ENCODE assay signal across 10 cellular contexts in genomic region chr6:52757646-52758338, GRCh38. TPM values are rescaled to one million over a fixed set of nuclear protein-coding genes. Genes with fewer than 3 reads are reported as not detected.
DNase-seq lines count a peak whose midpoint lies in the region; FAIRE-seq and TF ChIP-seq lines count a peak whose summit lies in the region.
"Not testable (repeated sequence)": the region's sequence is repeated elsewhere in the genome, so short reads cannot be mapped to it uniquely, and the experiment has no call there.
"Had no signal": no experiment of that assay in that cellular context is flagged by ENCODE, and none has a peak within 500 bp of the region (broad histone marks: within the 10 kb centered on the region; RNA-seq: fewer than 3 reads in every experiment).

No MANE protein-coding gene starts in this region.

- H3K36me3 ChIP-seq in astrocyte (ENCODE audit: insufficient read depth, low read length); osteoblast (ENCODE audit: insufficient read depth, low read length): not testable (repeated sequence)

- not testable (repeated sequence) for H3K4me2 ChIP-seq in astrocyte (ENCODE audit: low read length); osteoblast (ENCODE audit: insufficient read depth, low read length)

- H3K79me2 ChIP-seq in astrocyte (ENCODE audit: insufficient read depth, low read length); osteoblast (ENCODE audit: insufficient read depth, low read length): not testable (repeated sequence)

- peaks cover 16% of the 10 kb centered on the region for H3K27me3 Mint-ChIP-seq in astrocyte (ENCODE audit: low read depth, unreplicated experiment)

- not testable (repeated sequence) for H2AFZ ChIP-seq in astrocyte (ENCODE audit: low read depth, low read length); osteoblast (ENCODE audit: low read length)

- H3K27ac Mint-ChIP-seq in astrocyte (ENCODE audit: unreplicated experiment) = not testable (repeated sequence)

- not testable (repeated sequence) for H3K27me3 ChIP-seq in astrocyte (ENCODE audit: insufficient read depth, low read length)
- H3K27me3 ChIP-seq in osteoblast (ENCODE audit: insufficient read depth, low read length) = peaks cover 20% of the 10 kb centered on the region

- H3K4me3 ChIP-seq in astrocyte (ENCODE audit: insufficient read depth, low read depth, low read length); choroid plexus epithelial cell (ENCODE audit: low read depth, low read length); fibroblast of pulmonary artery (replicated peaks; ENCODE audit: low read depth, low read length); osteoblast (ENCODE audit: insufficient read depth, low read length): not testable (repeated sequence)

- not testable (repeated sequence) for H3K9me3 Mint-ChIP-seq in astrocyte (ENCODE audit: unreplicated experiment)

- DNase-seq in AG09319 (ENCODE audit: extremely low read depth, low read depth) (peak; percentile 8), GM04504 (ENCODE audit: low read depth) (peak; percentile 64), NCI-H226 (peak; percentile 90), astrocyte (ENCODE audit: low read depth) (peak; percentile 94), choroid plexus epithelial cell (ENCODE audit: low read depth) (peak; percentile 62), fibroblast of pulmonary artery (ENCODE audit: low read depth) (peak; percentile 89)
- DNase-seq in osteoblast (ENCODE audit: insufficient read length, low spot score, missing footprints) = not testable (repeated sequence)

- not testable (repeated sequence) for H3K4me1 Mint-ChIP-seq in astrocyte (ENCODE audit: low read depth, unreplicated experiment)

- not testable (repeated sequence) for H3K4me1 ChIP-seq in astrocyte (ENCODE audit: insufficient read depth, low read length)
- H3K4me1 ChIP-seq in osteoblast (ENCODE audit: insufficient read depth, low read length) = peaks cover 16% of the 10 kb centered on the region

- peak; percentile 65 for FAIRE-seq in astrocyte (lab: Jason Lieb, UNC)

- H3K9me3 ChIP-seq in astrocyte (ENCODE audit: insufficient read depth, low read depth, low read length); osteoblast (ENCODE audit: low read depth, low read length): not testable (repeated sequence)

- not testable (repeated sequence) for H3K9ac ChIP-seq in astrocyte (ENCODE audit: low read length)

- H4K20me1 ChIP-seq in astrocyte (ENCODE audit: insufficient read depth, low read length); osteoblast (ENCODE audit: insufficient read depth, low read length): not testable (repeated sequence)

- not testable (repeated sequence) for TF ChIP-seq CTCF in AG09319 (IDR thresholded peaks at IDR 0.05; ENCODE audit: low read depth, low read length); astrocyte (IDR thresholded peaks at IDR 0.05; ENCODE audit: insufficient read depth, low read depth, low read length); choroid plexus epithelial cell (conservative IDR thresholded peaks at IDR 0.05; ENCODE audit: low read depth, low read length); fibroblast of pulmonary artery (IDR thresholded peaks at IDR 0.05; ENCODE audit: low read length, missing control alignments); osteoblast (IDR thresholded peaks at IDR 0.05; ENCODE audit: extremely low read depth, low read depth, low read length)

- H3K4me3 Mint-ChIP-seq in astrocyte (ENCODE audit: unreplicated experiment) = not testable (repeated sequence)

- not testable (repeated sequence) for H3K27ac ChIP-seq in astrocyte (ENCODE audit: low read depth, low read length)
- peak overlapping the region; percentile 8 for H3K27ac ChIP-seq in osteoblast (ENCODE audit: low read depth, low read length)

- H3K36me3 Mint-ChIP-seq in astrocyte (ENCODE audit: low read depth, unreplicated experiment) = not testable (repeated sequence)

RNA-seq across cellular contexts. Expression of gene GSTA2, which starts 5.5 kb away (rescaled TPM):
- total RNA-seq in astrocyte (not detected in 2 replicates), osteoblast (not detected in 2 replicates)
- total RNA-seq: Calu3; CD8-positive, alpha-beta T cell; H1 had no signal

RNA-seq across cellular contexts. Expression of gene GSTA1, which starts 45.8 kb away (rescaled TPM):
- total RNA-seq in astrocyte (0.38 and 0.39 TPM in 2 replicates), osteoblast (not detected in 2 replicates)
- total RNA-seq: Calu3; CD8-positive, alpha-beta T cell; H1 had no signal
